Comparison of ENCODE assay signal across 12 cellular contexts in the genomic region with DNA sequence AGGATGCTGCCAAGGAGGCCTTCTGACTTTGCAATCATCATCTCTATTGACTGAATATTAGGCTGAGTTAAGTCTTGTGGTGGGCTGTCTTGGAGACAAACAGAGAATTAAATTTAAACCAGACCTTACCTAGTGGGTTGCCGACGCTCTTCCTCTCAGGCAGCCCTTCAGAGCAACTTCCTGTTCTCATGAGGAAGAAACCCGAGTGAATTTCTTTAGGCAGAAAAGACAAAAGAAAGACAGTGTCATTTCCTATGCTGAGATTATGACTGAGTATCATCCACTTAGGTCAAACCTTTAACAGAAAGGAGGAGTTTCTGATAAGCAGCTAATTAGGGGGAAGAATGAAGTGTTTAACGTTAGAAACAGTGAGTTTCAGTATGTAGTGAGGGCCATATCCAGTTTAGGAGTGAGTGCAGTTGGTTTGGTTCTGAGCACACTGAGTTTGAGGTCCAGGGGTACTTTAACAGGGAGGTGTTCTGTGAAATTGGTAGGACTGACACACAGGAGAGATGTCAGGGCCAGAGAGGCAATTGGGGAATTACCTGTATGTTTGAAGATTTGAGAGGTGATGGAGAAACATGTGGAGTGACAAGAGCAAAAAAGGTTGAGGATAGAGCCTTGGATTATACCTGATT. TPM values are rescaled to one million over a fixed set of nuclear protein-coding genes. Genes with fewer than 3 reads are reported as not detected.
DNase-seq lines count a peak whose midpoint lies in the region; FAIRE-seq and TF ChIP-seq lines count a peak whose summit lies in the region.
"Had no signal": no experiment of that assay in that cellular context is flagged by ENCODE, and none has a peak within 500 bp of the region (broad histone marks: within the 10 kb centered on the region; RNA-seq: fewer than 3 reads in every experiment).

No MANE protein-coding gene starts in this region.

- H3K4me1 ChIP-seq in GM23248 (ENCODE audit: insufficient read depth) (peaks cover 17% of the 10 kb centered on the region), tibial artery (no peaks in the 10 kb centered on the region)

- peaks cover 24% of the 10 kb centered on the region; the same call in 1 of the 2 replicates for H3F3A ChIP-seq in GM23248 (ENCODE audit: insufficient read depth)
- H3F3A ChIP-seq in SU-DHL-6 (ENCODE audit: insufficient read depth), result no peaks in the 10 kb centered on the region

- H3K27ac ChIP-seq in GM23248, result no peak overlapping the region
- H3K27ac ChIP-seq in SU-DHL-6 (ENCODE audit: low read depth, low read length), result no peak overlapping the region
- H3K27ac ChIP-seq in epithelial cell of prostate, result peak overlapping the region; percentile 64
- no peak overlapping the region for H3K27ac ChIP-seq in tibial artery

- H3K9me2 ChIP-seq in GM23248 (ENCODE audit: insufficient read depth) (peaks cover 6% of the 10 kb centered on the region; the same call in 1 of the 2 replicates), SU-DHL-6 (replicated peaks; ENCODE audit: insufficient read depth, low read length) (no peaks in the 10 kb centered on the region)

- H3K4me2 ChIP-seq in GM23248 (ENCODE audit: unreplicated experiment), result no peak overlapping the region
- no peak overlapping the region for H3K4me2 ChIP-seq in SU-DHL-6 (ENCODE audit: low read depth, low read length, poor library complexity, severe bottlenecking)

- H4K20me1 ChIP-seq in GM23248 (ENCODE audit: insufficient read depth), result no peaks in the 10 kb centered on the region
- H4K20me1 ChIP-seq in SU-DHL-6 (ENCODE audit: low read depth, low read length), result no peaks in the 10 kb centered on the region

- H3K36me3 ChIP-seq in GM23248 (ENCODE audit: low read depth) (no peaks in the 10 kb centered on the region), SU-DHL-6 (ENCODE audit: low read length) (no peaks in the 10 kb centered on the region), tibial artery (no peaks in the 10 kb centered on the region)
- H3K36me3 ChIP-seq: tibial nerve had no signal

- H3K27me3 ChIP-seq in GM23248 (replicated peaks; ENCODE audit: insufficient read depth) (no peaks in the 10 kb centered on the region), SU-DHL-6 (ENCODE audit: low read length) (no peaks in the 10 kb centered on the region), tibial artery (no peaks in the 10 kb centered on the region)
- H3K27me3 ChIP-seq: tibial nerve had no signal

- H3K4me3 ChIP-seq in GM23248, result no peak overlapping the region
- no peak overlapping the region for H3K4me3 ChIP-seq in SU-DHL-6 (ENCODE audit: insufficient read depth, low read length, poor library complexity, severe bottlenecking)
- no peak overlapping the region for H3K4me3 ChIP-seq in tibial artery
- H3K4me3 ChIP-seq: tibial nerve had no signal

- in situ Hi-C loops in GM23248 (cut with MboI), result no loop called here

- WGBS in GM23248 (ENCODE audit: low coverage in 1 of 2, low lambda C conversion rate in 2 of 2, missing lambda C conversion rate in 2 of 2), 2 experiments, result 42 to 47% methylated on average over 4 of the region's 4 CpGs

- TF ChIP-seq CTCF in SU-DHL-6 (IDR thresholded peaks at IDR 0.05; ENCODE audit: insufficient read depth, low read length, poor library complexity, severe bottlenecking) (no peak), tibial artery (IDR thresholded peaks at IDR 0.05) (no peak)

- intact Hi-C loops in tibial artery (cut with DNase I; ENCODE audit: low total_unique reads), result no loop called here

- no peak overlapping the region for H3K9ac ChIP-seq in GM23248
- no peak overlapping the region for H3K9ac ChIP-seq in SU-DHL-6 (ENCODE audit: low read length)

- H3K9me3 ChIP-seq in GM23248 (ENCODE audit: low read depth) (no peaks in the 10 kb centered on the region), SU-DHL-6 (ENCODE audit: insufficient read depth, low read length) (no peaks in the 10 kb centered on the region), tibial artery (no peaks in the 10 kb centered on the region)
- H3K9me3 ChIP-seq: tibial nerve had no signal

- no peaks in the 10 kb centered on the region for H3K79me2 ChIP-seq in GM23248 (ENCODE audit: insufficient read depth)
- H3K79me2 ChIP-seq in SU-DHL-6 (ENCODE audit: insufficient read depth, low read length), result no peaks in the 10 kb centered on the region

- H2AFZ ChIP-seq in GM23248, result peak overlapping the region; percentile 39
- peak overlapping the region; percentile 77 for H2AFZ ChIP-seq in SU-DHL-6 (ENCODE audit: low read depth, low read length, severe bottlenecking)

- no peak for FAIRE-seq in RCC 7860 (lab: Jason Lieb, UNC)
- FAIRE-seq: keratinocyte had no signal

- DNase-seq in CD1c-positive myeloid dendritic cell (ENCODE audit: extremely low spot score), result peak; percentile 57
- no peak for DNase-seq in GM23248
- no peak for DNase-seq in epithelial cell of prostate (ENCODE audit: low read depth, low spot score)
- no peak for DNase-seq in RCC 7860 (ENCODE audit: low spot score)
- DNase-seq in D341Med (ENCODE audit: low spot score), result no peak
- no peak for DNase-seq in tibial artery
- DNase-seq in C1 segment of cervical spinal cord (lab: John Stamatoyannopoulos, UW), result no peak
- DNase-seq: NCI-H2029 treated with DMSO at 0.1 percent for 48 hours, occipital lobe had no signal

RNA-seq across cellular contexts. Expression of gene FASLG, which starts 38.7 kb away (rescaled TPM):
- not detected in 2 replicates for total RNA-seq in GM23248 (2014; rRNA removed; shearing (Covaris generic))
- polyA plus RNA-seq in GM23248 (2016; fragmentation: Nextera tagmentation; extraction: Ambion mirVana), result not detected in 2 replicates
- total RNA-seq: occipital lobe, tibial nerve had no signal
